In the genomic region with DNA sequence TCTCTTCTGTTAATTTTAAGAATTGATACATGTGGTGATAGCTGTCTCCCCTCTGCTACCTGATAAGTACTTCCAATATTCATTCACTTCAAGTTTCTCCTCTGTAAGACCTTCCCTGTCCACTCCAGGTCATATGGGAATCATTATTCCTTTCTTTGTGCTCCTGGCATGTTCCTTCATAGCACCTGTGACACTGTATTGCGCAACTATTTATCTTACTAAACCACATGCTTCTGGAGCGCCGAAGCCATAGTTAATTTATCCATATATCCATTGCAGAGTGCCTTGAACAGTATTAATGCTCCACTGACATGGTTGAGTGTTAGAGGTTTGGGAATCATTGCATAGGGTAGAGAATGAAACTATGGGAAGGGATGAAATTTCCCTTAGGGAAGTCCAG, we compare ENCODE assay signal across 14 cellular contexts. TPM values are rescaled to one million over a fixed set of nuclear protein-coding genes. Genes with fewer than 3 reads are reported as not detected.
DNase-seq lines count a peak whose midpoint lies in the region; ATAC-seq, FAIRE-seq and TF ChIP-seq lines count a peak whose summit lies in the region.
"Had no signal": no experiment of that assay in that cellular context is flagged by ENCODE, and none has a peak within 500 bp of the region (broad histone marks: within the 10 kb centered on the region; RNA-seq: fewer than 3 reads in every experiment).

No MANE protein-coding gene starts in this region.

- TF ChIP-seq CTCF in HCT116 (IDR thresholded peaks at IDR 0.05 in 2 of 3, conservative IDR thresholded peaks at IDR 0.05 in 1 of 3; ENCODE audit: borderline replicate concordance in 1 of 3, insufficient read depth in 1 of 3, low read depth in 2 of 3, low read length in 2 of 3): no peak
- no peak for TF ChIP-seq CTCF in K562 (IDR thresholded peaks at IDR 0.05 in 2 of 3, conservative IDR thresholded peaks at IDR 0.05 in 1 of 3; ENCODE audit: insufficient read depth in 2 of 3, low read depth in 1 of 3, low read length in 3 of 3)

- H4K20me1 ChIP-seq in HCT116 (ENCODE audit: insufficient read depth): no peaks in the 10 kb centered on the region
- no peaks in the 10 kb centered on the region for H4K20me1 ChIP-seq in K562 (replicated peaks; ENCODE audit: control insufficient read depth, insufficient read depth, low read length)

- H3K9me1 ChIP-seq in K562 (ENCODE audit: control insufficient read depth, insufficient read depth, low read length): no peaks in the 10 kb centered on the region

- H3K4me3 ChIP-seq in HCT116 (replicated peaks in 1 of 2; ENCODE audit: low read depth in 1 of 2, low read length in 2 of 2) (no peak overlapping the region), K562 (no peak overlapping the region), aorta (ENCODE audit: low read length in 2 of 2) (no peak overlapping the region)
- H3K4me3 ChIP-seq: GM23248 had no signal

- FAIRE-seq in K562 (lab: Jason Lieb, UNC) (no peak), urothelium cell line (lab: Jason Lieb, UNC) (peak; percentile 44)
- FAIRE-seq: HTR-8/SVneo had no signal

- no peak overlapping the region for H3K4me2 ChIP-seq in HCT116 (ENCODE audit: low read length)
- H3K4me2 ChIP-seq in K562 (ENCODE audit: insufficient read depth, low read length): no peak overlapping the region

- no peak for TF ChIP-seq EP300 in Ishikawa (IDR thresholded peaks at IDR 0.05; ENCODE audit: borderline replicate concordance)
- no peak for TF ChIP-seq EP300 in K562 (IDR thresholded peaks at IDR 0.05; ENCODE audit: low read length)

- TF ChIP-seq POLR2A in HCT116 (IDR thresholded peaks at IDR 0.05; ENCODE audit: borderline replicate concordance, extremely low read depth, insufficient read depth, insufficient read length) (no peak), K562 (conservative IDR thresholded peaks at IDR 0.05) (no peak)

- no peaks in the 10 kb centered on the region for H3K27me3 ChIP-seq in HCT116 (ENCODE audit: insufficient read depth, low read length)
- peaks cover 11 to 12% of the 10 kb centered on the region in 2 experiments for H3K27me3 ChIP-seq in K562 (ENCODE audit: control insufficient read depth in 2 of 2, insufficient read depth in 2 of 2, low read length in 2 of 2)
- H3K27me3 ChIP-seq in aorta (ENCODE audit: control insufficient read depth in 1 of 2, insufficient read depth in 2 of 2, low read length in 1 of 2): no peaks in the 10 kb centered on the region

- TF ChIP-seq RAD21 in HCT116 (IDR thresholded peaks at IDR 0.05; ENCODE audit: low read depth) (no peak), Ishikawa (IDR thresholded peaks at IDR 0.05; ENCODE audit: low read depth) (no peak), K562 (CRISPR knock-in tag; conservative IDR thresholded peaks at IDR 0.05 in 1 of 2, IDR thresholded peaks at IDR 0.05 in 1 of 2) (no peak)

- H2AFZ ChIP-seq in HCT116 (ENCODE audit: low read depth, low read length, poor library complexity, severe bottlenecking): no peak overlapping the region
- no peak overlapping the region for H2AFZ ChIP-seq in K562 (ENCODE audit: low read depth, low read length)
- H2AFZ ChIP-seq: GM23248 had no signal

- H3K27ac ChIP-seq in HCT116 (ENCODE audit: low read depth, low read length) (no peak overlapping the region), K562 (ENCODE audit: extremely low read depth, low read depth, low read length) (no peak overlapping the region), aorta (ENCODE audit: low read depth in 1 of 2, low read length in 2 of 2) (no peak overlapping the region)
- H3K27ac ChIP-seq: GM23248 had no signal

- RAD21 ChIA-PET in HCT116 (lab: Charles Lee; ENCODE audit: low non-redundant PET in 1 of 2, low total read pairs in 2 of 2, uncharacterized antibody in 2 of 2, unreplicated experiment in 2 of 2): no interaction called here

- no peak overlapping the region for H3K9ac ChIP-seq in HCT116 (ENCODE audit: low read length)
- no peak overlapping the region for H3K9ac ChIP-seq in K562 (ENCODE audit: insufficient read depth in 1 of 2, low read depth in 2 of 2, low read length in 2 of 2)
- H3K9ac ChIP-seq: GM23248 had no signal

- H3K4me1 ChIP-seq in HCT116 (ENCODE audit: control insufficient read depth in 1 of 2, insufficient read depth in 2 of 2, low read length in 2 of 2) (no peaks in the 10 kb centered on the region), K562 (replicated peaks in 1 of 2; ENCODE audit: control insufficient read depth in 2 of 2, insufficient read depth in 2 of 2, low read length in 2 of 2) (no peaks in the 10 kb centered on the region; a peak in 1 of 5 replicates), aorta (ENCODE audit: control insufficient read depth in 1 of 2, insufficient read depth in 2 of 2, low read length in 2 of 2) (no peaks in the 10 kb centered on the region)
- H3K4me1 ChIP-seq: Caco-2 had no signal

- in situ Hi-C loops in K562 (cut with MboI): no loop called here

- intact Hi-C loops in HCT116 (cut with micrococcal nuclease): no loop called here
- intact Hi-C loops in K562 (cut with micrococcal nuclease): no loop called here
- intact Hi-C loops in aorta (cut with DNase I): no loop called here

- POLR2A ChIA-PET in HCT116 (lab: Charles Lee) (no interaction called here), K562 (lab: Yijun Ruan, JAX) (no interaction called here)

- H3K36me3 ChIP-seq in HCT116 (ENCODE audit: control insufficient read depth in 1 of 2, insufficient read depth in 2 of 2, low read length in 2 of 2): no peaks in the 10 kb centered on the region
- no peaks in the 10 kb centered on the region for H3K36me3 ChIP-seq in K562 (ENCODE audit: control insufficient read depth, insufficient read depth, low read length)
- no peaks in the 10 kb centered on the region for H3K36me3 ChIP-seq in aorta (ENCODE audit: control insufficient read depth in 1 of 2, insufficient read depth in 2 of 2, low read length in 1 of 2)

- CTCF ChIA-PET in HCT116 (lab: Charles Lee) (no interaction called here), K562 (lab: Yijun Ruan, JAX; ENCODE audit: low intra/inter-chr PET ratio) (no interaction called here)

- no peaks in the 10 kb centered on the region for H3K9me2 ChIP-seq in HCT116 (ENCODE audit: insufficient read depth)

- DNase-seq in HCT116 (ENCODE audit: low read depth, low spot score) (no peak), K562 (ENCODE audit: extremely low read depth in 1 of 4, low spot score in 3 of 4) (no peak), urothelium cell line (ENCODE audit: low spot score) (no peak), HK-2 (ENCODE audit: unreplicated experiment) (no peak), aorta (no peak)
- DNase-seq: Caco-2; CD8-positive, alpha-beta memory T cell; DMS53; GM23248; H9; HFFc6 had no signal

- H3K79me2 ChIP-seq in HCT116 (ENCODE audit: insufficient read depth, low read length) (no peaks in the 10 kb centered on the region), K562 (ENCODE audit: control insufficient read depth, insufficient read depth, low read length) (no peaks in the 10 kb centered on the region)

- 7% methylated on average over 3 of the region's 3 CpGs for WGBS in K562 (ENCODE audit: insufficient coverage, low coverage, missing lambda C conversion rate)
- WGBS in aorta, 2 donors: 93 to 94% methylated on average over 3 of the region's 3 CpGs

- ATAC-seq in HCT116: no peak
- ATAC-seq in K562: no peak
- ATAC-seq in GM18520 (IDR thresholded peaks at IDR 0.05; ENCODE audit: unreplicated experiment): no peak
- no peak for ATAC-seq in aorta (ENCODE audit: low FRiP score)

- H3K9me3 ChIP-seq in HCT116 (ENCODE audit: control insufficient read depth in 1 of 2, insufficient read depth in 1 of 2, low read depth in 1 of 2, low read length in 2 of 2) (no peaks in the 10 kb centered on the region), K562 (replicated peaks; ENCODE audit: control insufficient read depth, insufficient read depth, low read depth, low read length) (no peaks in the 10 kb centered on the region), aorta (ENCODE audit: control insufficient read depth, low read length) (no peaks in the 10 kb centered on the region)
- H3K9me3 ChIP-seq: Caco-2 had no signal

- BruUV-seq in HCT116 (replicated peaks; lab: Mats Ljungman, UMichigan) (no TSS peak), K562 (replicated peaks; lab: Mats Ljungman, UMichigan) (no TSS peak)

RNA-seq across cellular contexts. Expression of a gene that starts 7.9 kb away (rescaled TPM):
- total RNA-seq in HCT116 (2021; ENCODE audit: unreplicated experiment) (13.9 TPM), K562 (2014; rRNA removed) (14.1 and 14.2 TPM in 2 replicates), K562 (2014; rRNA removed; fragmentation: Illumina TruSeq; extraction: Trizol) (24.3 and 24.5 TPM in 2 replicates), K562 (2015; rRNA removed; fragmentation: Illumina TruSeq; extraction: Trizol) (19.9 and 22.7 TPM in 2 replicates), K562 (2021) (17.7 and 20.7 TPM in 2 replicates), aorta (10 to 100 TPM; 43.2 to 54.8 TPM)
- 4.6 and 5.7 TPM in 2 replicates for polyA plus RNA-seq in HCT116 (2012)
- total RNA-seq in K562 (2011; cell fraction: chromatin; rRNA removed; ENCODE audit: low replicate concordance): 20.4 and 71.3 TPM in 2 replicates
- 13.6 and 13.8 TPM in 2 replicates for total RNA-seq in K562 (2011; cell fraction: nucleolus; rRNA removed)
- total RNA-seq in K562 (2011; cell fraction: nucleoplasm; rRNA removed): 23.4 and 43.7 TPM in 2 replicates
- polyA plus RNA-seq in K562 (2011; rRNA removed) (19.7 and 26.7 TPM in 2 replicates), K562 (2014; fragmentation: Illumina TruSeq; extraction: Trizol) (16.7 and 17.0 TPM in 2 replicates), K562 (2014; fragmentation: Nextera tagmentation; extraction: Ambion mirVana) (1 to 10 TPM; 4.7 to 9.2 TPM), K562 (2014; rRNA removed) (12.1 and 12.3 TPM in 2 replicates), aorta (10 to 100 TPM; 14.1 to 14.8 TPM)
- polyA plus RNA-seq in K562 (2011; cell fraction: cytosol; rRNA removed): 7.1 and 12.9 TPM in 2 replicates
- 15.5 and 17.0 TPM in 2 replicates for polyA plus RNA-seq in K562 (2011; cell fraction: nucleus; rRNA removed)
- polyA plus RNA-seq in K562 (2012): 11.4 and 11.5 TPM in 2 replicates
- 49.3 and 56.9 TPM in 2 replicates for polyA minus RNA-seq in K562 (2011; rRNA and poly(A)+ RNA removed)
- 20.1 and 20.9 TPM in 2 replicates for polyA minus RNA-seq in K562 (2011; cell fraction: cytosol; rRNA and poly(A)+ RNA removed)
- 22.1 and 28.9 TPM in 2 replicates for polyA minus RNA-seq in K562 (2011; cell fraction: nucleus; rRNA and poly(A)+ RNA removed)

RNA-seq across cellular contexts. Expression of a gene that starts 11.9 kb away (rescaled TPM):
- not detected for total RNA-seq in HCT116 (2021; ENCODE audit: unreplicated experiment)
- polyA plus RNA-seq in HCT116 (2012): not detected in 2 replicates
- not detected in 2 replicates for total RNA-seq in K562 (2011; cell fraction: chromatin; rRNA removed; ENCODE audit: low replicate concordance)
- total RNA-seq in K562 (2011; cell fraction: nucleolus; rRNA removed): not detected in 2 replicates
- not detected in 2 replicates for total RNA-seq in K562 (2011; cell fraction: nucleoplasm; rRNA removed)
- total RNA-seq in K562 (2014; rRNA removed): not detected in 2 replicates
- total RNA-seq in K562 (2014; rRNA removed; fragmentation: Illumina TruSeq; extraction: Trizol): not detected in 2 replicates
- not detected in 2 replicates for total RNA-seq in K562 (2015; rRNA removed; fragmentation: Illumina TruSeq; extraction: Trizol)
- not detected in 2 replicates for total RNA-seq in K562 (2021)
- 0.07 TPM in 1 of 2 replicates, not detected in the other for polyA plus RNA-seq in K562 (2011; rRNA removed)
- not detected in 2 replicates for polyA plus RNA-seq in K562 (2011; cell fraction: cytosol; rRNA removed)
- not detected in 2 replicates for polyA plus RNA-seq in K562 (2011; cell fraction: nucleus; rRNA removed)
- polyA plus RNA-seq in K562 (2012): not detected in 2 replicates
- not detected in 2 replicates for polyA plus RNA-seq in K562 (2014; fragmentation: Illumina TruSeq; extraction: Trizol)
- not detected for polyA plus RNA-seq in K562 (2014; fragmentation: Nextera tagmentation; extraction: Ambion mirVana)
- polyA plus RNA-seq in K562 (2014; rRNA removed): not detected in 2 replicates
- polyA minus RNA-seq in K562 (2011; rRNA and poly(A)+ RNA removed): not detected in 2 replicates
- polyA minus RNA-seq in K562 (2011; cell fraction: cytosol; rRNA and poly(A)+ RNA removed): not detected in 2 replicates
- not detected in 2 replicates for polyA minus RNA-seq in K562 (2011; cell fraction: nucleus; rRNA and poly(A)+ RNA removed)
- total RNA-seq in aorta: 1 to 10 TPM; 3.8 to 4.0 TPM
- 1 to 10 TPM; 1.9 to 5.5 TPM for polyA plus RNA-seq in aorta
- total RNA-seq: H9 had no signal
